Comparison of ENCODE assay signal across 9 cellular contexts in the genomic region with DNA sequence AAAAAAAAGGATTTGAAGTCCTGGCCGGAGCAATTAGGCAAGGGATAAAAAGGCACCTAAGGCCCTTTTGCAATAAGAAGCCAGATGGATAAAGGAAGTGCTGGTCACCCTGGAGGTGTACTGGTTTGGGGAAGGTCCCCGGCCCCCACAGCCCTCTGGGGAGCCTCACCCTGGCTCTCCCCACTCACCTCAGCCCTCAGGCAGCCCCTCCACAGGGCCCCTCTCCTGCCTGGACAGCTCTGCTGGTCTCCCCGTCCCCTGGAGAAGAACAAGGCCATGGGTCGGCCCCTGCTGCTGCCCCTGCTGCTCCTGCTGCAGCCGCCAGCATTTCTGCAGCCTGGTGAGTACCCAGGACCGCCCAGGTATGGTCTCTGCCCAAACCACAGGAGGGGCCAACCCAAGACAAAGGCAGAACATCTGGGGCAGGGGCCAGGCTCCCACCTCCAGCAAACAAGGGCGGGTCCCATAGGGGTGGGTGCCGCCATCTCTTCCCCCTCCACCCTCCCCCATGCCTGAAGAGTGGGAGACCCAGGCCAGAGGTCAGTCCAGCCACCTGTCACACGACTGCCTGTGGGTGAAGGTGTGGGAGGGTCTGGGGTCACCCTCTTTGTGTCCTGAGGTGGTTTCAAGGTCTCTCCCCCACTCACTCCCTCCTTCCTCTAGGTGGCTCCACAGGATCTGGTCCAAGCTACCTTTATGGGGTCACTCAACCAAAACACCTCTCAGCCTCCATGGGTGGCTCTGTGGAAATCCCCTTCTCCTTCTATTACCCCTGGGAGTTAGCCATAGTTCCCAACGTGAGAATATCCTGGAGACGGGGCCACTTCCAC. TPM values are rescaled to one million over a fixed set of nuclear protein-coding genes. Genes with fewer than 3 reads are reported as not detected.
DNase-seq lines count a peak whose midpoint lies in the region; ATAC-seq and TF ChIP-seq lines count a peak whose summit lies in the region.
"Had no signal": no experiment of that assay in that cellular context is flagged by ENCODE, and none has a peak within 500 bp of the region (broad histone marks: within the 10 kb centered on the region; RNA-seq: fewer than 3 reads in every experiment).

Gene PILRB, plus strand, starts transcription at position 91 of the 830 bp plus-strand sequence. Its CDS starts 186 bp downstream, at position 277.

- H3K27ac Mint-ChIP-seq in Caco-2 (ENCODE audit: unreplicated experiment): no peak within 1 kb of the TSS
- H3K27ac Mint-ChIP-seq in naive thymus-derived CD8-positive, alpha-beta T cell: peak within 1 kb of the TSS in 6 of 10 donors; percentile 33 to 90 (median 53)

- H3K27me3 Mint-ChIP-seq in Caco-2 (ENCODE audit: insufficient read depth, unreplicated experiment): no peaks in the 10 kb centered on the region
- H3K27me3 Mint-ChIP-seq in naive thymus-derived CD8-positive, alpha-beta T cell: no peaks in the 10 kb centered on the region

- DNase-seq in Caco-2 (no peak), HT1080 (ENCODE audit: low read depth) (no peak), dermis blood vessel endothelial cell (no peak), SKM-1 (lab: John Stamatoyannopoulos, UW; ENCODE audit: unreplicated experiment) (no peak), NCI-H2081 (lab: John Stamatoyannopoulos, UW) (no peak)
- no peak for DNase-seq in naive thymus-derived CD8-positive, alpha-beta T cell
- DNase-seq: activated CD8-positive, alpha-beta memory T cell treated with anti-CD3 and anti-CD28 coated beads, Interleukin-2, amount 50 U/mL, for 4 hours had no signal

- peaks cover 92% of the 10 kb centered on the region for H3K36me3 Mint-ChIP-seq in Caco-2 (ENCODE audit: insufficient read depth, unreplicated experiment)
- peaks cover 0 to 69% (median 20%) of the 10 kb centered on the region in 3 donors for H3K36me3 Mint-ChIP-seq in naive thymus-derived CD8-positive, alpha-beta T cell

- no peak for TF ChIP-seq CTCF in Caco-2 (IDR thresholded peaks at IDR 0.05; ENCODE audit: insufficient read depth in 1 of 2, low read depth in 1 of 2, low read length in 1 of 2, severe bottlenecking in 1 of 2, unreplicated experiment in 1 of 2)

- H3K27me3 ChIP-seq in Caco-2 (replicated peaks; ENCODE audit: control insufficient read depth, insufficient read depth, low read length): no peaks in the 10 kb centered on the region

- H3K4me1 Mint-ChIP-seq in Caco-2 (ENCODE audit: low read depth, unreplicated experiment): no peaks in the 10 kb centered on the region
- peaks cover 15 to 32% (median 17%) of the 10 kb centered on the region in 4 donors for H3K4me1 Mint-ChIP-seq in naive thymus-derived CD8-positive, alpha-beta T cell

- no peak within 1 kb of the TSS for H3K4me3 ChIP-seq in Caco-2 (ENCODE audit: low read depth, low read length)

- no peaks in the 10 kb centered on the region for H3K9me3 ChIP-seq in Caco-2

- H3K4me3 Mint-ChIP-seq in Caco-2 (ENCODE audit: unreplicated experiment): no peak within 1 kb of the TSS
- no peak within 1 kb of the TSS for H3K4me3 Mint-ChIP-seq in naive thymus-derived CD8-positive, alpha-beta T cell

- POLR2A ChIA-PET in Caco-2 (lab: Charles Lee): no interaction called here
- POLR2A ChIA-PET in naive thymus-derived CD8-positive, alpha-beta T cell (lab: Charles Lee): no interaction called here

- H3K36me3 ChIP-seq in Caco-2 (ENCODE audit: control insufficient read depth, insufficient read depth, low read length): peaks cover 4% of the 10 kb centered on the region; the same call in 1 of the 2 replicates

- CTCF ChIA-PET in Caco-2 (lab: Charles Lee): interaction anchor here (0.6 to 0.7 kb wide), 2 partner anchors 70 to 1939 kb away, joined by 3 to 4 read pairs; partner anchors contain the start of gene ZCWPW1

- H3K4me1 ChIP-seq in Caco-2: no peaks in the 10 kb centered on the region

- intact Hi-C loops in Caco-2 (cut with micrococcal nuclease; ENCODE audit: unreplicated experiment): no loop called here

- H3K9me3 Mint-ChIP-seq in Caco-2 (ENCODE audit: unreplicated experiment): no peaks in the 10 kb centered on the region
- H3K9me3 Mint-ChIP-seq in naive thymus-derived CD8-positive, alpha-beta T cell: no peaks in the 10 kb centered on the region

- ATAC-seq in naive thymus-derived CD8-positive, alpha-beta T cell: no peak
- ATAC-seq in HG03521 (IDR thresholded peaks at IDR 0.05; ENCODE audit: unreplicated experiment) (no peak), HG02678 (IDR thresholded peaks at IDR 0.05; ENCODE audit: unreplicated experiment) (no peak)

- no TSS peak for BruUV-seq in Caco-2 (replicated peaks; lab: Mats Ljungman, UMichigan)

RNA-seq across cellular contexts. Expression of gene PILRB, which starts in this region (rescaled TPM):
- total RNA-seq in Caco-2 (2022) (53.4 and 58.9 TPM in 2 replicates), dermis blood vessel endothelial cell (11.6 and 17.0 TPM in 2 replicates)
- 21.5 and 23.4 TPM in 2 replicates for total RNA-seq in HT1080 (2014; rRNA removed; shearing (Covaris generic))
- polyA plus RNA-seq in HT1080 (2015; cell fraction: cytosol; rRNA removed): 11.6 and 11.8 TPM in 2 replicates
- polyA plus RNA-seq in HT1080 (2015; cell fraction: nucleus; rRNA removed): 237 and 253 TPM in 2 replicates
- total RNA-seq in naive thymus-derived CD8-positive, alpha-beta T cell: 100 to 1,000 TPM; 129 to 130 TPM
- polyA plus RNA-seq in naive thymus-derived CD8-positive, alpha-beta T cell: 10 to 100 TPM in 1 of 3 donors, 1 to 10 TPM in 2; 2.5 to 14.6 (median 3.3) TPM
